13 cellular contexts compared by ENCODE assay signal in genomic region chr10:49183596-49184542, GRCh38. TPM values are rescaled to one million over a fixed set of nuclear protein-coding genes. Genes with fewer than 3 reads are reported as not detected.
A peak's percentile ranks its signal among the peaks of the same experiment; 100 is the strongest.
DNase-seq lines count a peak whose midpoint lies in the region; ATAC-seq and TF ChIP-seq lines count a peak whose summit lies in the region.
"Had no signal": no experiment of that assay in that cellular context is flagged by ENCODE, and none has a peak within 500 bp of the region (broad histone marks: within the 10 kb centered on the region; RNA-seq: fewer than 3 reads in every experiment).

No MANE protein-coding gene starts in this region.

- H3K27ac ChIP-seq in testis = no peak overlapping the region
- H3K27ac ChIP-seq: KMS-11 had no signal

- H3K4me3 Mint-ChIP-seq in activated T-helper 17 cell treated with anti-CD3 and anti-CD28 coated beads, Interleukin-2, amount 50 U/mL, for 72 hours = peak overlapping the region; percentile 82
- H3K4me3 Mint-ChIP-seq in natural killer cell = peak overlapping the region; percentile 82

- whole genome bisulfite sequencing in testis, 2 donors = 60 to 75% methylated on average over 5 of the region's 5 CpGs

- peak overlapping the region; percentile 92 for H3K27ac Mint-ChIP-seq in activated T-helper 17 cell treated with anti-CD3 and anti-CD28 coated beads, Interleukin-2, amount 50 U/mL, for 72 hours
- peak overlapping the region; percentile 80 to 88 for H3K27ac Mint-ChIP-seq in natural killer cell

- H3K27me3 Mint-ChIP-seq in activated T-helper 17 cell treated with anti-CD3 and anti-CD28 coated beads, Interleukin-2, amount 50 U/mL, for 72 hours = no peaks in the 10 kb centered on the region
- H3K27me3 Mint-ChIP-seq in natural killer cell (ENCODE audit: low read depth in 2 of 2) = no peaks in the 10 kb centered on the region

- peak; percentile 55 for DNase-seq in SKM-1 treated with dmso at 0.1 percent for 144 hours (lab: John Stamatoyannopoulos, UW; ENCODE audit: unreplicated experiment)
- DNase-seq in SKM-1 (lab: John Stamatoyannopoulos, UW; ENCODE audit: unreplicated experiment) = no peak
- peak; percentile 21 for DNase-seq in KG1 (lab: John Stamatoyannopoulos, UW)
- no peak for DNase-seq in natural killer cell
- no peak for DNase-seq in testis
- DNase-seq in NCI-H146 (lab: John Stamatoyannopoulos, UW) = no peak
- DNase-seq: 8988T, NCI-H510A had no signal

- ATAC-seq in activated T-helper 17 cell treated with anti-CD3 and anti-CD28 coated beads, Interleukin-2, amount 50 U/mL, for 72 hours (replicated peaks) = peak; percentile 57
- ATAC-seq in natural killer cell (peak; percentile 81 to 87 (median 82)), GM21737 (IDR thresholded peaks at IDR 0.05; ENCODE audit: unreplicated experiment) (no peak)

- TF ChIP-seq CTCF in natural killer cell (IDR thresholded peaks at IDR 0.05) (no peak), testis (IDR thresholded peaks at IDR 0.05) (no peak)

- intact Hi-C loops in natural killer cell (cut with micrococcal nuclease) (loop anchor here (5.0 kb wide), 1 partner anchor 68 kb away; no protein-coding TSS in a partner anchor), testis (cut with DNase I; ENCODE audit: low total_unique reads) (no loop called here)

- no peaks in the 10 kb centered on the region for H3K9me3 Mint-ChIP-seq in activated T-helper 17 cell treated with anti-CD3 and anti-CD28 coated beads, Interleukin-2, amount 50 U/mL, for 72 hours
- H3K9me3 Mint-ChIP-seq in natural killer cell = no peaks in the 10 kb centered on the region

- H3K4me3 ChIP-seq in testis = no peak overlapping the region

- no peaks in the 10 kb centered on the region for H3K36me3 ChIP-seq in testis (ENCODE audit: low read depth, missing control alignments)

- no peaks in the 10 kb centered on the region for H3K4me1 ChIP-seq in testis

- H3K27me3 ChIP-seq in testis = no peaks in the 10 kb centered on the region

- peaks cover 28% of the 10 kb centered on the region for H3K4me1 Mint-ChIP-seq in activated T-helper 17 cell treated with anti-CD3 and anti-CD28 coated beads, Interleukin-2, amount 50 U/mL, for 72 hours
- peaks cover 77 to 80% of the 10 kb centered on the region in 2 donors for H3K4me1 Mint-ChIP-seq in natural killer cell

- no peak for TF ChIP-seq POLR2A in testis (IDR thresholded peaks at IDR 0.05)

- H3K36me3 Mint-ChIP-seq in activated T-helper 17 cell treated with anti-CD3 and anti-CD28 coated beads, Interleukin-2, amount 50 U/mL, for 72 hours (ENCODE audit: low read depth) = peaks cover 96% of the 10 kb centered on the region
- no peaks in the 10 kb centered on the region for H3K36me3 Mint-ChIP-seq in natural killer cell

- no peaks in the 10 kb centered on the region for H3K9me3 ChIP-seq in testis

RNA-seq across cellular contexts. Expression of gene TMEM273, which starts 4.3 kb away (rescaled TPM):
- 100 to 1,000 TPM in 1 of 2 donors, 10 to 100 TPM in 1; 92.2 to 262 TPM for total RNA-seq in activated T-helper 17 cell treated with anti-CD3 and anti-CD28 coated beads, Interleukin-2, amount 50 U/mL, for 72 hours
- total RNA-seq in natural killer cell (10 to 100 TPM; 11.6 to 46.3 (median 29.4) TPM), testis (1 to 10 TPM; 4.5 to 5.3 TPM)
- polyA plus RNA-seq in testis (ENCODE audit: insufficient read depth, low read depth, low replicate concordance) = 8.2 TPM
- total RNA-seq: fibroblast of lung had no signal

RNA-seq across cellular contexts. Expression of gene FAM170B, which starts 50.0 kb away (rescaled TPM):
- not detected for total RNA-seq in activated T-helper 17 cell treated with anti-CD3 and anti-CD28 coated beads, Interleukin-2, amount 50 U/mL, for 72 hours
- total RNA-seq in natural killer cell (not detected), testis (10 to 100 TPM in 1 of 2 donors, 1 to 10 TPM in 1; 1.2 to 11.7 TPM)
- polyA plus RNA-seq in testis (ENCODE audit: insufficient read depth, low read depth, low replicate concordance) = 10.5 TPM
- total RNA-seq: fibroblast of lung, kidney epithelial cell had no signal
- polyA plus RNA-seq: fibroblast of lung had no signal

Comparison
In these comparisons a context has a peak if more than half of its experiments do, and no peak if none do; other contexts are left out.
1. DNase-seq: peak in SKM-1 treated with dmso at 0.1 percent for 144 hours (single experiment) and KG1 (single experiment); none in SKM-1 (single experiment), natural killer cell (single experiment), testis (single experiment) and NCI-H146 (single experiment).